27 cellular contexts compared by ENCODE assay signal in genomic region chr5:39160576-39161213, GRCh38. TPM values are rescaled to one million over a fixed set of nuclear protein-coding genes. Genes with fewer than 3 reads are reported as not detected.
DNase-seq lines count a peak whose midpoint lies in the region; ATAC-seq lines count a peak whose summit lies in the region.
"Had no signal": no experiment of that assay in that cellular context is flagged by ENCODE, and none has a peak within 500 bp of the region (broad histone marks: within the 10 kb centered on the region; RNA-seq: fewer than 3 reads in every experiment).

No MANE protein-coding gene starts in this region.

- POLR2A ChIA-PET in activated CD4-positive, alpha-beta T cell treated with anti-CD3 and anti-CD28 coated beads for 36 hours (lab: Charles Lee), result no interaction called here

- DNase-seq in activated CD4-positive, alpha-beta T cell treated with anti-CD3 and anti-CD28 coated beads for 36 hours, result no peak
- DNase-seq in activated CD4-positive, alpha-beta T cell treated with anti-CD3 and anti-CD28 coated beads, Interleukin-2, amount 50 U/mL, for 48 hours, result no peak
- DNase-seq in CD4-positive, CD25-positive, alpha-beta regulatory T cell, result no peak
- DNase-seq in T-helper 17 cell (no peak), left cardiac atrium (no peak)
- peak in 1 of 3 experiments; percentile 28 for DNase-seq in effector memory CD8-positive, alpha-beta T cell
- DNase-seq in activated CD8-positive, alpha-beta memory T cell treated with anti-CD3 and anti-CD28 coated beads for 24 hours, result no peak
- DNase-seq: activated CD4-positive, alpha-beta T cell treated with anti-CD3 and anti-CD28 coated beads for 4 hours; activated effector memory CD4-positive, alpha-beta T cell treated with Interleukin-2 at 50 U/mL for 16 hours; body of pancreas; cerebellar nuclear complex; DMS 273 treated with DMSO at 0.1 percent for 48 hours; NCI-H146; NCI-H2107; NCI-H774; ovary; SIG-M5; upper lobe of right lung had no signal

- H3K9me3 ChIP-seq in CD4-positive, CD25-positive, alpha-beta regulatory T cell (ENCODE audit: control insufficient read depth in 2 of 2, low read length in 2 of 2), result no peaks in the 10 kb centered on the region
- no peaks in the 10 kb centered on the region for H3K9me3 ChIP-seq in T-helper 17 cell (ENCODE audit: control insufficient read depth, low read length, poor library complexity, severe bottlenecking)
- H3K9me3 ChIP-seq: body of pancreas, ovary, suprapubic skin, upper lobe of right lung had no signal

- no peaks in the 10 kb centered on the region for H3K27me3 Mint-ChIP-seq in activated CD4-positive, alpha-beta T cell treated with anti-CD3 and anti-CD28 coated beads for 36 hours
- H3K27me3 Mint-ChIP-seq in CD4-positive, CD25-positive, alpha-beta regulatory T cell, result no peaks in the 10 kb centered on the region
- H3K27me3 Mint-ChIP-seq in T-helper 17 cell, result no peaks in the 10 kb centered on the region
- no peaks in the 10 kb centered on the region for H3K27me3 Mint-ChIP-seq in effector memory CD8-positive, alpha-beta T cell

- H3K4me1 Mint-ChIP-seq in activated CD4-positive, alpha-beta T cell treated with anti-CD3 and anti-CD28 coated beads for 36 hours, result peaks cover 87% of the 10 kb centered on the region
- peaks cover 73 to 94% (median 82%) of the 10 kb centered on the region in 4 donors for H3K4me1 Mint-ChIP-seq in CD4-positive, CD25-positive, alpha-beta regulatory T cell
- peaks cover 73% of the 10 kb centered on the region for H3K4me1 Mint-ChIP-seq in T-helper 17 cell
- H3K4me1 Mint-ChIP-seq in effector memory CD8-positive, alpha-beta T cell (ENCODE audit: low read depth in 2 of 2), result peaks cover 54 to 84% of the 10 kb centered on the region in 2 donors

- intact Hi-C loops in activated CD4-positive, alpha-beta T cell treated with anti-CD3 and anti-CD28 coated beads for 36 hours (cut with DNase I, micrococcal nuclease), result loop anchor here in 1 of 2 experiments (5.0 kb wide), 1 partner anchor 42 kb away; no protein-coding TSS in a partner anchor
- intact Hi-C loops in left cardiac atrium (cut with DNase I), result no loop called here

- peak overlapping the region; percentile 49 for H3K4me3 ChIP-seq in CD4-positive, CD25-positive, alpha-beta regulatory T cell (ENCODE audit: low read depth, low read length)
- H3K4me3 ChIP-seq: body of pancreas, lung, ovary, suprapubic skin, upper lobe of right lung had no signal

- H3K9me3 Mint-ChIP-seq in activated CD4-positive, alpha-beta T cell treated with anti-CD3 and anti-CD28 coated beads for 36 hours (ENCODE audit: low read depth), result no peaks in the 10 kb centered on the region
- H3K9me3 Mint-ChIP-seq in CD4-positive, CD25-positive, alpha-beta regulatory T cell, result no peaks in the 10 kb centered on the region
- no peaks in the 10 kb centered on the region for H3K9me3 Mint-ChIP-seq in effector memory CD8-positive, alpha-beta T cell
- H3K9me3 Mint-ChIP-seq: CD14-positive monocyte; IgD-negative memory B cell; stimulated activated memory B cell treated with anti-CD40 and anti-IgM and Interleukin-4, amounts not matched to agents 10 μg/mL and 1 μg/mL and 100 μg/mL, for 72 hours had no signal

- peaks cover 87% of the 10 kb centered on the region for H3K4me1 ChIP-seq in CD4-positive, CD25-positive, alpha-beta regulatory T cell (ENCODE audit: control insufficient read depth, insufficient read depth, low read length, poor library complexity, severe bottlenecking)
- H3K4me1 ChIP-seq: body of pancreas, suprapubic skin had no signal

- peaks cover 31% of the 10 kb centered on the region for H3K36me3 ChIP-seq in CD4-positive, CD25-positive, alpha-beta regulatory T cell (ENCODE audit: control insufficient read depth, insufficient read depth, low read length)
- H3K36me3 ChIP-seq: ovary, suprapubic skin, upper lobe of right lung had no signal

- ATAC-seq in activated CD4-positive, alpha-beta T cell treated with anti-CD3 and anti-CD28 coated beads for 36 hours, result no peak
- ATAC-seq in CD4-positive, CD25-positive, alpha-beta regulatory T cell (ENCODE audit: low read depth in 2 of 2), result no peak
- ATAC-seq in T-helper 17 cell, result no peak
- peak; percentile 75 for ATAC-seq in effector memory CD8-positive, alpha-beta T cell (replicated peaks)
- ATAC-seq in left cardiac atrium, result no peak
- ATAC-seq in GM18861 (IDR thresholded peaks at IDR 0.05; ENCODE audit: unreplicated experiment), result no peak
- ATAC-seq: body of pancreas; stimulated activated memory B cell treated with anti-CD40 and anti-IgM and Interleukin-4, amounts not matched to agents 10 μg/mL and 1 μg/mL and 100 μg/mL, for 72 hours; upper lobe of right lung had no signal

- H3K4me3 Mint-ChIP-seq in activated CD4-positive, alpha-beta T cell treated with anti-CD3 and anti-CD28 coated beads for 36 hours, result peak overlapping the region; percentile 16
- H3K4me3 Mint-ChIP-seq in CD4-positive, CD25-positive, alpha-beta regulatory T cell, result peak overlapping the region in 3 of 4 donors; percentile 61 to 68 (median 63)
- H3K4me3 Mint-ChIP-seq in T-helper 17 cell, result peak overlapping the region; percentile 71
- H3K4me3 Mint-ChIP-seq in effector memory CD8-positive, alpha-beta T cell, result peak overlapping the region; percentile 20 to 48
- H3K4me3 Mint-ChIP-seq: CD14-positive monocyte; IgD-negative memory B cell; stimulated activated memory B cell treated with anti-CD40 and anti-IgM and Interleukin-4, amounts not matched to agents 10 μg/mL and 1 μg/mL and 100 μg/mL, for 72 hours had no signal

- peak overlapping the region; percentile 79 for H3K27ac Mint-ChIP-seq in activated CD4-positive, alpha-beta T cell treated with anti-CD3 and anti-CD28 coated beads for 36 hours
- peak overlapping the region; percentile 40 to 91 (median 55) for H3K27ac Mint-ChIP-seq in CD4-positive, CD25-positive, alpha-beta regulatory T cell
- H3K27ac Mint-ChIP-seq in T-helper 17 cell, result peak overlapping the region; percentile 98
- peak overlapping the region; percentile 59 to 81 for H3K27ac Mint-ChIP-seq in effector memory CD8-positive, alpha-beta T cell
- H3K27ac Mint-ChIP-seq: CD14-positive monocyte; IgD-negative memory B cell; stimulated activated memory B cell treated with anti-CD40 and anti-IgM and Interleukin-4, amounts not matched to agents 10 μg/mL and 1 μg/mL and 100 μg/mL, for 72 hours had no signal

- no peak overlapping the region for H3K27ac ChIP-seq in CD4-positive, CD25-positive, alpha-beta regulatory T cell (ENCODE audit: insufficient read depth, low read length, poor library complexity, severe bottlenecking)
- H3K27ac ChIP-seq: 22Rv1, body of pancreas, ovary, suprapubic skin, upper lobe of right lung had no signal

- H3K36me3 Mint-ChIP-seq in activated CD4-positive, alpha-beta T cell treated with anti-CD3 and anti-CD28 coated beads for 36 hours (ENCODE audit: low read depth), result peaks cover 12% of the 10 kb centered on the region
- peaks cover 48% of the 10 kb centered on the region for H3K36me3 Mint-ChIP-seq in CD4-positive, CD25-positive, alpha-beta regulatory T cell
- H3K36me3 Mint-ChIP-seq in T-helper 17 cell (ENCODE audit: low read depth), result peaks cover 7% of the 10 kb centered on the region
- H3K36me3 Mint-ChIP-seq in effector memory CD8-positive, alpha-beta T cell (ENCODE audit: insufficient read depth), result peaks cover 13% of the 10 kb centered on the region
- H3K36me3 Mint-ChIP-seq: IgD-negative memory B cell; stimulated activated memory B cell treated with anti-CD40 and anti-IgM and Interleukin-4, amounts not matched to agents 10 μg/mL and 1 μg/mL and 100 μg/mL, for 72 hours had no signal

- H3K27me3 ChIP-seq in CD4-positive, CD25-positive, alpha-beta regulatory T cell (ENCODE audit: control insufficient read depth, insufficient read depth, low read length), result no peaks in the 10 kb centered on the region
- H3K27me3 ChIP-seq: body of pancreas, ovary, suprapubic skin, upper lobe of right lung had no signal

- CTCF ChIA-PET in activated CD4-positive, alpha-beta T cell treated with anti-CD3 and anti-CD28 coated beads for 36 hours (lab: Charles Lee), result interaction anchor here (1.0 to 1.6 kb wide), 5 partner anchors 8 to 57 kb away, joined by 5 to 6 read pairs (median 5); no protein-coding TSS in a partner anchor

RNA-seq across cellular contexts. Expression of gene FYB1, which starts 58.7 kb away (rescaled TPM):
- 100 to 1,000 TPM; 109 to 171 TPM for total RNA-seq in activated CD4-positive, alpha-beta T cell treated with anti-CD3 and anti-CD28 coated beads for 36 hours
- total RNA-seq in CD4-positive, CD25-positive, alpha-beta regulatory T cell, result 639 TPM
- 100 to 1,000 TPM; 197 to 254 (median 226) TPM for polyA plus RNA-seq in CD4-positive, CD25-positive, alpha-beta regulatory T cell
- total RNA-seq in T-helper 17 cell, result 100 to 1,000 TPM; 499 to 517 TPM
- total RNA-seq in left cardiac atrium, result 10 to 100 TPM in 1 of 2 donors, 1 to 10 TPM in 1; 5.0 to 13.4 TPM
- total RNA-seq: dermis microvascular lymphatic vessel endothelial cell had no signal
- polyA plus RNA-seq: neural cell had no signal

Comparison
In these comparisons a context has a peak if more than half of its experiments do, and no peak if none do; other contexts are left out.
1. H3K4me3 Mint-ChIP-seq: peak in every context shown above with its lines; median percentile 71 in T-helper 17 cell; 63 in CD4-positive, CD25-positive, alpha-beta regulatory T cell; 34 in effector memory CD8-positive, alpha-beta T cell; 16 in activated CD4-positive, alpha-beta T cell treated with anti-CD3 and anti-CD28 coated beads for 36 hours.
2. RNA of gene FYB1, which starts 58.7 kb away (total RNA-seq): 639 TPM in CD4-positive, CD25-positive, alpha-beta regulatory T cell (single experiment), 499 to 517 TPM in T-helper 17 cell and 109 to 171 TPM in activated CD4-positive, alpha-beta T cell treated with anti-CD3 and anti-CD28 coated beads for 36 hours; 5.0 to 13.4 TPM in left cardiac atrium; every median in the first group is over 4 times any median in the second.
3. Peak in every context shown above with its lines, with median percentiles within 50 percentile points of each other: H3K27ac Mint-ChIP-seq.